1 cellular context compared by ENCODE assay signal in the genomic region with DNA sequence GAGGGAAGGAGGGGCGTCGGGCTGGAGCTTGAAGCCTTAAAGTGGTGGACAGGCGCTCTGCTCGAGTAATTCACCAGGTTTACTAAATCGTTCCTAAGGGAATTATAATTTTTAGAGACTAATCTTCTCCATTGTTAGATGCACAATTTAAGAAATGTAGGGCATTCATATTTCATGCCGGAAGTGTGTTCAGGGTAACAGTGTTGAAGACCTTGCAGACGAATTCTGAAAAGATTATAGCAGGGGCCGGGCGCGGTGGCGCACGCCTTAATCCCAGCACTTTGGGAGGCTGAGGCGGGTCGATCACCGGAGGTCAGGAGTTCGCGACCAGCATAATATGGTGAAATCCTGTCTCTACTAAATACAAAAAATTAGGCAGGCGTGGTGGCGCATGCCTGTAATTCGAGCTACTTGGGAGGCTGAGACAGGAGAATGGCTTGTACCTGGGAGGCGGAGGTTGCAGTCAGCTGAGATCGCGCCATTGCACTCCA.
TF ChIP-seq lines count a peak whose summit lies in the region.

No MANE protein-coding gene starts in this region.

TF ChIP-seq in GM23338, 12 proteins besides CTCF, POLR2A, EP300 and RAD21 (continued from another document):
- TF ChIP-seq, protein P1, sequence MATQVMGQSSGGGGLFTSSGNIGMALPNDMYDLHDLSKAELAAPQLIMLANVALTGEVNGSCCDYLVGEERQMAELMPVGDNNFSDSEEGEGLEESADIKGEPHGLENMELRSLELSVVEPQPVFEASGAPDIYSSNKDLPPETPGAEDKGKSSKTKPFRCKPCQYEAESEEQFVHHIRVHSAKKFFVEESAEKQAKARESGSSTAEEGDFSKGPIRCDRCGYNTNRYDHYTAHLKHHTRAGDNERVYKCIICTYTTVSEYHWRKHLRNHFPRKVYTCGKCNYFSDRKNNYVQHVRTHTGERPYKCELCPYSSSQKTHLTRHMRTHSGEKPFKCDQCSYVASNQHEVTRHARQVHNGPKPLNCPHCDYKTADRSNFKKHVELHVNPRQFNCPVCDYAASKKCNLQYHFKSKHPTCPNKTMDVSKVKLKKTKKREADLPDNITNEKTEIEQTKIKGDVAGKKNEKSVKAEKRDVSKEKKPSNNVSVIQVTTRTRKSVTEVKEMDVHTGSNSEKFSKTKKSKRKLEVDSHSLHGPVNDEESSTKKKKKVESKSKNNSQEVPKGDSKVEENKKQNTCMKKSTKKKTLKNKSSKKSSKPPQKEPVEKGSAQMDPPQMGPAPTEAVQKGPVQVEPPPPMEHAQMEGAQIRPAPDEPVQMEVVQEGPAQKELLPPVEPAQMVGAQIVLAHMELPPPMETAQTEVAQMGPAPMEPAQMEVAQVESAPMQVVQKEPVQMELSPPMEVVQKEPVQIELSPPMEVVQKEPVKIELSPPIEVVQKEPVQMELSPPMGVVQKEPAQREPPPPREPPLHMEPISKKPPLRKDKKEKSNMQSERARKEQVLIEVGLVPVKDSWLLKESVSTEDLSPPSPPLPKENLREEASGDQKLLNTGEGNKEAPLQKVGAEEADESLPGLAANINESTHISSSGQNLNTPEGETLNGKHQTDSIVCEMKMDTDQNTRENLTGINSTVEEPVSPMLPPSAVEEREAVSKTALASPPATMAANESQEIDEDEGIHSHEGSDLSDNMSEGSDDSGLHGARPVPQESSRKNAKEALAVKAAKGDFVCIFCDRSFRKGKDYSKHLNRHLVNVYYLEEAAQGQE (IDR thresholded peaks at IDR 0.05; ENCODE audit: unreplicated experiment), result no peak
- TF ChIP-seq ZNF114 (CRISPR knock-in tag; IDR thresholded peaks at IDR 0.05) (no peak), POLR2AphosphoS5 (IDR thresholded peaks at IDR 0.05; ENCODE audit: low read depth) (no peak), JUNB (IDR thresholded peaks at IDR 0.05; ENCODE audit: unreplicated experiment) (no peak), ZNF331 (CRISPR knock-in tag; IDR thresholded peaks at IDR 0.05; ENCODE audit: low read depth) (no peak)
- TF ChIP-seq, protein P2, sequence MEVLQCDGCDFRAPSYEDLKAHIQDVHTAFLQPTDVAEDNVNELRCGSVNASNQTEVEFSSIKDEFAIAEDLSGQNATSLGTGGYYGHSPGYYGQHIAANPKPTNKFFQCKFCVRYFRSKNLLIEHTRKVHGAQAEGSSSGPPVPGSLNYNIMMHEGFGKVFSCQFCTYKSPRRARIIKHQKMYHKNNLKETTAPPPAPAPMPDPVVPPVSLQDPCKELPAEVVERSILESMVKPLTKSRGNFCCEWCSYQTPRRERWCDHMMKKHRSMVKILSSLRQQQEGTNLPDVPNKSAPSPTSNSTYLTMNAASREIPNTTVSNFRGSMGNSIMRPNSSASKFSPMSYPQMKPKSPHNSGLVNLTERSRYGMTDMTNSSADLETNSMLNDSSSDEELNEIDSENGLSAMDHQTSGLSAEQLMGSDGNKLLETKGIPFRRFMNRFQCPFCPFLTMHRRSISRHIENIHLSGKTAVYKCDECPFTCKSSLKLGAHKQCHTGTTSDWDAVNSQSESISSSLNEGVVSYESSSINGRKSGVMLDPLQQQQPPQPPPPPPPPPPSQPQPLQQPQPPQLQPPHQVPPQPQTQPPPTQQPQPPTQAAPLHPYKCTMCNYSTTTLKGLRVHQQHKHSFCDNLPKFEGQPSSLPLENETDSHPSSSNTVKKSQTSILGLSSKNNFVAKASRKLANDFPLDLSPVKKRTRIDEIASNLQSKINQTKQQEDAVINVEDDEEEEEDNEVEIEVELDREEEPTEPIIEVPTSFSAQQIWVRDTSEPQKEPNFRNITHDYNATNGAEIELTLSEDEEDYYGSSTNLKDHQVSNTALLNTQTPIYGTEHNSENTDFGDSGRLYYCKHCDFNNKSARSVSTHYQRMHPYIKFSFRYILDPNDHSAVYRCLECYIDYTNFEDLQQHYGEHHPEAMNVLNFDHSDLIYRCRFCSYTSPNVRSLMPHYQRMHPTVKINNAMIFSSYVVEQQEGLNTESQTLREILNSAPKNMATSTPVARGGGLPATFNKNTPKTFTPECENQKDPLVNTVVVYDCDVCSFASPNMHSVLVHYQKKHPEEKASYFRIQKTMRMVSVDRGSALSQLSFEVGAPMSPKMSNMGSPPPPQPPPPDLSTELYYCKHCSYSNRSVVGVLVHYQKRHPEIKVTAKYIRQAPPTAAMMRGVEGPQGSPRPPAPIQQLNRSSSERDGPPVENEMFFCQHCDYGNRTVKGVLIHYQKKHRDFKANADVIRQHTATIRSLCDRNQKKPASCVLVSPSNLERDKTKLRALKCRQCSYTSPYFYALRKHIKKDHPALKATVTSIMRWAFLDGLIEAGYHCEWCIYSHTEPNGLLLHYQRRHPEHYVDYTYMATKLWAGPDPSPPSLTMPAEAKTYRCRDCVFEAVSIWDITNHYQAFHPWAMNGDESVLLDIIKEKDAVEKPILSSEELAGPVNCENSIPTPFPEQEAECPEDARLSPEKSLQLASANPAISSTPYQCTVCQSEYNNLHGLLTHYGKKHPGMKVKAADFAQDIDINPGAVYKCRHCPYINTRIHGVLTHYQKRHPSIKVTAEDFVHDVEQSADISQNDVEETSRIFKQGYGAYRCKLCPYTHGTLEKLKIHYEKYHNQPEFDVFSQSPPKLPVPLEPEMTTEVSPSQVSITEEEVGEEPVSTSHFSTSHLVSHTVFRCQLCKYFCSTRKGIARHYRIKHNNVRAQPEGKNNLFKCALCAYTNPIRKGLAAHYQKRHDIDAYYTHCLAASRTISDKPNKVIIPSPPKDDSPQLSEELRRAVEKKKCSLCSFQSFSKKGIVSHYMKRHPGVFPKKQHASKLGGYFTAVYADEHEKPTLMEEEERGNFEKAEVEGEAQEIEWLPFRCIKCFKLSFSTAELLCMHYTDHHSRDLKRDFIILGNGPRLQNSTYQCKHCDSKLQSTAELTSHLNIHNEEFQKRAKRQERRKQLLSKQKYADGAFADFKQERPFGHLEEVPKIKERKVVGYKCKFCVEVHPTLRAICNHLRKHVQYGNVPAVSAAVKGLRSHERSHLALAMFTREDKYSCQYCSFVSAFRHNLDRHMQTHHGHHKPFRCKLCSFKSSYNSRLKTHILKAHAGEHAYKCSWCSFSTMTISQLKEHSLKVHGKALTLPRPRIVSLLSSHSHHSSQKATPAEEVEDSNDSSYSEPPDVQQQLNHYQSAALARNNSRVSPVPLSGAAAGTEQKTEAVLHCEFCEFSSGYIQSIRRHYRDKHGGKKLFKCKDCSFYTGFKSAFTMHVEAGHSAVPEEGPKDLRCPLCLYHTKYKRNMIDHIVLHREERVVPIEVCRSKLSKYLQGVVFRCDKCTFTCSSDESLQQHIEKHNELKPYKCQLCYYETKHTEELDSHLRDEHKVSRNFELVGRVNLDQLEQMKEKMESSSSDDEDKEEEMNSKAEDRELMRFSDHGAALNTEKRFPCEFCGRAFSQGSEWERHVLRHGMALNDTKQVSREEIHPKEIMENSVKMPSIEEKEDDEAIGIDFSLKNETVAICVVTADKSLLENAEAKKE (CRISPR knock-in tag; IDR thresholded peaks at IDR 0.05), result no peak
